ENCODE assay signal across 13 cellular contexts in genomic region chr20:44186201-44186600, GRCh38. TPM values are rescaled to one million over a fixed set of nuclear protein-coding genes. Genes with fewer than 3 reads are reported as not detected.
DNase-seq lines count a peak whose midpoint lies in the region; ATAC-seq and TF ChIP-seq lines count a peak whose summit lies in the region.
"Had no signal": no experiment of that assay in that cellular context is flagged by ENCODE, and none has a peak within 500 bp of the region (broad histone marks: within the 10 kb centered on the region; RNA-seq: fewer than 3 reads in every experiment).

No MANE protein-coding gene starts in this region.

- no peak for TF ChIP-seq POLR2A in ovary (IDR thresholded peaks at IDR 0.05)

- BruUV-seq in A673 (replicated peaks; lab: Mats Ljungman, UMichigan), result no TSS peak

- H3K4me3 ChIP-seq in A673 (ENCODE audit: low read depth, low read length, poor library complexity, severe bottlenecking), result peak overlapping the region; percentile 47
- peak overlapping the region; percentile 44 for H3K4me3 ChIP-seq in ovary

- TF ChIP-seq EP300 in ovary (IDR thresholded peaks at IDR 0.05), result no peak

- H3K27ac ChIP-seq in A673 (ENCODE audit: low read depth, low read length, poor library complexity, severe bottlenecking) (no peak overlapping the region), RWPE1 (peak overlapping the region; percentile 95), ovary (no peak overlapping the region)

- TF ChIP-seq CTCF in A673 (conservative IDR thresholded peaks at IDR 0.05; ENCODE audit: low read depth, low read length) (no peak), RWPE1 (conservative IDR thresholded peaks at IDR 0.05; ENCODE audit: low read depth) (no peak), ovary (IDR thresholded peaks at IDR 0.05) (no peak)

- no peaks in the 10 kb centered on the region for H3K9me3 ChIP-seq in A673 (ENCODE audit: low read depth, low read length, poor library complexity, severe bottlenecking)
- no peaks in the 10 kb centered on the region for H3K9me3 ChIP-seq in ovary

- H3K27me3 ChIP-seq in A673 (replicated peaks; ENCODE audit: insufficient read depth, low read depth, low read length, poor library complexity) (no peaks in the 10 kb centered on the region), ovary (no peaks in the 10 kb centered on the region)

- peaks cover 2% of the 10 kb centered on the region for H3K4me1 ChIP-seq in A673 (ENCODE audit: insufficient read depth, low read length, poor library complexity, severe bottlenecking)
- peaks cover 2% of the 10 kb centered on the region for H3K4me1 ChIP-seq in ovary (ENCODE audit: insufficient read depth)

- WGBS in ovary, 3 donors, result 81 to 84% (median 84%) methylated on average over 14 of the region's 14 CpGs

- CTCF ChIA-PET in A673 (lab: Charles Lee), result no interaction called here
- CTCF ChIA-PET in RWPE1 (lab: Yijun Ruan, JAX), result no interaction called here

- intact Hi-C loops in A673 (cut with micrococcal nuclease; ENCODE audit: unreplicated experiment), result loop anchor here (10.0 kb wide), 1 partner anchor 441 kb away; no protein-coding TSS in a partner anchor
- intact Hi-C loops in left cardiac atrium (cut with DNase I), result loop anchor here (5.0 kb wide), 2 partner anchors 34 to 69 kb away; no protein-coding TSS in a partner anchor
- intact Hi-C loops in ovary (cut with DNase I), result loop anchor here (5.0 to 10.0 kb wide), 4 partner anchors 34 to 71 kb away; no protein-coding TSS in a partner anchor

- DNase-seq in A673 (ENCODE audit: low spot score) (no peak), RWPE1 (ENCODE audit: low spot score) (no peak), left cardiac atrium (no peak), ovary (no peak), NOMO-1 treated with dmso at 0.1 percent for 144 hours (lab: John Stamatoyannopoulos, UW; ENCODE audit: unreplicated experiment) (no peak), pons (ENCODE audit: low spot score) (no peak), hepatic stellate cell (ENCODE audit: low spot score) (no peak)
- DNase-seq in stimulated activated CD4-positive, alpha-beta T cell treated with anti-CD3 and anti-CD28 coated beads, Interleukin-12 subunit alpha, Interleukin-12 subunit beta, amount 100 ng/mL, for 4 hours, result no peak
- DNase-seq: activated T-cell treated with anti-CD3 and anti-CD28 coated beads, Interleukin-2, amount 50 U/mL, for 48 hours; DND-41; NCI-H1048; NCI-H526 treated with DMSO at 0.1 percent for 48 hours had no signal

- POLR2A ChIA-PET in A673 (lab: Charles Lee; ENCODE audit: low non-redundant PET), result no interaction called here
- POLR2A ChIA-PET in RWPE1 (lab: Yijun Ruan, JAX; ENCODE audit: low non-redundant PET), result interaction anchor here (0.6 kb wide), 1 partner anchor 15 kb away, joined by 3 read pairs; no protein-coding TSS in a partner anchor

- peak; percentile 4 to 12 for ATAC-seq in left cardiac atrium
- ATAC-seq: activated CD4-positive, CD25-positive, alpha-beta regulatory T cell treated with anti-CD3 and anti-CD28 coated beads, Interleukin-2, amount 50 U/mL, for 24 hours had no signal

- no peaks in the 10 kb centered on the region for H3K36me3 ChIP-seq in A673 (ENCODE audit: insufficient read depth, low read length, poor library complexity, severe bottlenecking)
- no peaks in the 10 kb centered on the region for H3K36me3 ChIP-seq in ovary

RNA-seq across cellular contexts. Expression of gene JPH2, which starts 0.8 kb away (rescaled TPM):
- total RNA-seq in A673 (2021), result 1.0 and 1.1 TPM in 2 replicates
- 10 to 100 TPM; 78.3 to 93.5 TPM for total RNA-seq in left cardiac atrium
- 10 to 100 TPM in 1 of 7 donors, 1 to 10 TPM in 5, under 1 TPM in 1; 0.48 to 27.4 (median 3.0) TPM for total RNA-seq in ovary
- 1 to 10 TPM; 2.9 to 7.5 TPM for polyA plus RNA-seq in ovary

RNA-seq across cellular contexts. Expression of gene OSER1, which starts 24.4 kb away (rescaled TPM):
- total RNA-seq in A673 (2021) (40.7 and 50.5 TPM in 2 replicates), left cardiac atrium (10 to 100 TPM; 19.9 to 28.5 TPM), ovary (10 to 100 TPM; 27.7 to 40.1 (median 37.2) TPM)
- 10 to 100 TPM; 39.6 to 55.3 TPM for polyA plus RNA-seq in ovary
